In the genomic region with DNA sequence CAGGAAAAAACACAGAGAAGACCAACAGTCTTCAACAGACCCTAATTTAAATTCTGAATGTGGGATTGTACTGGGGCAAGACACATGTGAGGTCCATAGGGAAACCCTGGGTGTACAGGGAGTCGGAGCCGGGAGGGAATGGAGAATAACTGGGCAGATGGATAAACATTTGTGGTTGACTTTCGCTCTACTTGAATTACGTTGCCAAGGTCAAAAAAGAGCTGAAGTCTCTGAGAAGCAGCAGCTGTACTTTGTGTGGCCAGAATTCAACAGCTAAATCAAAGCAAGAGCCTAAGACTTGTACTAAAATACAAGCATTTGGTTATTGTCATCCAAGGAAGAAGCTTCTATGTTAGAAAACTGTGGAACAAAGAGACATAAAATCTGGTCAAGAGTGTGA, we compare ENCODE assay signal across 22 cellular contexts.
A peak's percentile ranks its signal among the peaks of the same experiment; 100 is the strongest.
DNase-seq lines count a peak whose midpoint lies in the region; ATAC-seq and TF ChIP-seq lines count a peak whose summit lies in the region.
"Had no signal": no experiment of that assay in that cellular context is flagged by ENCODE, and none has a peak within 500 bp of the region (broad histone marks: within the 10 kb centered on the region; RNA-seq: fewer than 3 reads in every experiment).

No MANE protein-coding gene starts in this region.

- WGBS in heart left ventricle, 4 donors, result 54 to 69% (median 63%) methylated on average over 4 of the region's 4 CpGs
- WGBS in transverse colon (ENCODE audit: low coverage in 1 of 2), 2 donors, result 55 to 56% methylated on average over 4 of the region's 4 CpGs

- in situ Hi-C loops in transverse colon (cut with MboI; ENCODE audit: low pct_ligation_motif_present in 1 of 4, low pct_unique_long_range_greater_than_20kb in 1 of 4, low sequenced_read_pairs in 3 of 4), result no loop called here

- TF ChIP-seq POLR2A in heart left ventricle (IDR thresholded peaks at IDR 0.05) (no peak), transverse colon (IDR thresholded peaks at IDR 0.05) (no peak)

- ATAC-seq in heart left ventricle (peak in 3 of 4 donors; percentile 31 to 59 (median 42)), HG02623 (IDR thresholded peaks at IDR 0.05; ENCODE audit: unreplicated experiment) (no peak), HG02938 (IDR thresholded peaks at IDR 0.05; ENCODE audit: unreplicated experiment) (no peak), GM19452 (IDR thresholded peaks at IDR 0.05; ENCODE audit: unreplicated experiment) (no peak)
- ATAC-seq: activated CD4-positive, CD25-positive, alpha-beta regulatory T cell treated with anti-CD3 and anti-CD28 coated beads, Interleukin-2, amount 50 U/mL, for 24 hours; activated CD8-positive, alpha-beta memory T cell treated with anti-CD3 and anti-CD28 coated beads, Interleukin-2, amount 10 ng/mL, durations not matched to agents 7 days and 5 days; lower lobe of right lung; naive thymus-derived CD4-positive, alpha-beta T cell had no signal

- no peak for TF ChIP-seq EP300 in transverse colon (IDR thresholded peaks at IDR 0.05; ENCODE audit: low read depth)

- TF ChIP-seq CTCF in heart left ventricle (IDR thresholded peaks at IDR 0.05) (no peak), choroid plexus epithelial cell (conservative IDR thresholded peaks at IDR 0.05; ENCODE audit: low read depth, low read length) (no peak), transverse colon (IDR thresholded peaks at IDR 0.05) (no peak)

- DNase-seq in heart left ventricle, result peak in 3 of 5 donors; percentile 6 to 24 (median 18)
- no peak for DNase-seq in cardiac septum (ENCODE audit: low spot score)
- DNase-seq in choroid plexus epithelial cell (ENCODE audit: low read depth), result peak; percentile 74
- DNase-seq in myocyte (ENCODE audit: low read depth), result peak; percentile 95
- no peak for DNase-seq in transverse colon
- DNase-seq: activated CD8-positive, alpha-beta memory T cell treated with anti-CD3 and anti-CD28 coated beads, Interleukin-2, amount 10 ng/mL, durations not matched to agents 7 days and 5 days; activated effector memory CD4-positive, alpha-beta T cell treated with Interleukin-2 at 50 U/mL for 16 hours; adrenal gland; CD4-positive, alpha-beta T cell; colonic mucosa; EL; lower lobe of right lung; MV-4-11; naive thymus-derived CD4-positive, alpha-beta T cell; NCI-H2029 treated with DMSO at 0.1 percent for 48 hours; NCI-H69; OCI-M1 had no signal

- H3K27me3 ChIP-seq in heart left ventricle (no peaks in the 10 kb centered on the region), transverse colon (no peaks in the 10 kb centered on the region)
- H3K27me3 ChIP-seq: adrenal gland, colonic mucosa had no signal

- H3K4me1 ChIP-seq in heart left ventricle (peaks cover 0 to 2% (median 0%) of the 10 kb centered on the region in 12 donors), transverse colon (no peaks in the 10 kb centered on the region)
- H3K4me1 ChIP-seq: adrenal gland, colonic mucosa, lower lobe of right lung had no signal

- H3K9me3 ChIP-seq in heart left ventricle, result no peaks in the 10 kb centered on the region
- no peaks in the 10 kb centered on the region for H3K9me3 ChIP-seq in transverse colon
- H3K9me3 ChIP-seq: adrenal gland, colonic mucosa, lower lobe of right lung had no signal

- intact Hi-C loops in heart left ventricle (cut with DNase I) (no loop called here), cardiac septum (cut with DNase I) (no loop called here), transverse colon (cut with DNase I; ENCODE audit: low total_unique reads) (no loop called here)

- H3K36me3 ChIP-seq in heart left ventricle (no peaks in the 10 kb centered on the region), transverse colon (no peaks in the 10 kb centered on the region)
- H3K36me3 ChIP-seq: adrenal gland, colonic mucosa, lower lobe of right lung had no signal

- no peak overlapping the region for H3K27ac ChIP-seq in heart left ventricle
- no peak overlapping the region for H3K27ac ChIP-seq in transverse colon
- H3K27ac ChIP-seq: adrenal gland, colonic mucosa, lower lobe of right lung, SK-N-MC had no signal

- H3K4me3 ChIP-seq in heart left ventricle (no peak overlapping the region), choroid plexus epithelial cell (ENCODE audit: low read depth, low read length) (no peak overlapping the region), transverse colon (no peak overlapping the region)
- H3K4me3 ChIP-seq: adrenal gland, colonic mucosa, lower lobe of right lung, SK-N-MC had no signal

Comparison
In these comparisons a context has a peak if more than half of its experiments do, and no peak if none do; other contexts are left out.
1. DNase-seq: peak in heart left ventricle (3 of 5), choroid plexus epithelial cell (single experiment) and myocyte (single experiment); none in cardiac septum (single experiment) and transverse colon (single experiment).
2. ATAC-seq: peak in heart left ventricle (3 of 4); none in HG02623 (single experiment), HG02938 (single experiment) and GM19452 (single experiment).